10 cellular contexts compared by ENCODE assay signal in the genomic region with DNA sequence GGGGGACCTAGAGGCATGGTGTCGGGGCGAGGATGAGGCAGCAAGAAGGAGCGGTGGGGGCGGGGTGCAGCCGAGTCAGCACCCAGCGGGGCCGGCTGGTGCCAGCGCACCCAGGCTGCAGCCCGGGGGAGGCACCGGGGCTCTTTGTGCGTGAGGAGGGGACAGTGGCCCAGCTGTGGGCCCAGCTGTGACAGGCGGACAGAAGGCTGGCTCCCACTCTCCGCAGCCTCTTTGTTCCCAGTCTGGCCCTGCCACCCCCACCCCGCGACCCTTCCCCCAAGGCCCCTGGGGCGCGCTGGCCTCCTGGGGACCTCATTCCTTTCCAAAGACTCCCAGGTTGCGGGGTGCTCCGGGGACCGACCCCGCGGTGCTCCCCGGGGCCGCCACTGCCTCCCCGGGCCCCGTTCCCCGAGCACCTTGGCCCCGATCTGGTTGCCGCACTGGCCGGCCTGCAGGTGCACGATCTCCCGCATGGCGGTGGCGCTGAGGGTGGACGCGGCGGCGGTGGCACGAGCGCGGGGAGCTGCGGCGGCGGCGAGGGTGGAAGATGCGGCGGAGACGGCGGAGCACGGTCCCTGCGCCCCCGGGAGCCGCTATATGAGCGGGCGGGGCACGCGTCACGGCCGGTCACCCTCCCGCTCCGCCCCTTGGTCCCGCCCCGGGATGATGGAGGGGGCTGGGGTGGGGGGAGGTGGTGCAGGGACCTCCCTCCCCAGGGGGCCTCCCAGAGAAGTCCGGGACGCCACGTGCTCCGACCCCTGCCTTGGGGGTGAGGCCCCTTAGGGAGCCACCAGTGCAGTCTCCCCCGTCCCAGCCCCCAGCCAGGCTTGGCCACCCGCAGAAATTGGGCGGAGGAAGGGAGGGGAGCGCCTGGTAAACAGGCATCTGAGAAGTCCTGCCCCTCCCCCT. TPM values are rescaled to one million over a fixed set of nuclear protein-coding genes. Genes with fewer than 3 reads are reported as not detected.
DNase-seq lines count a peak whose midpoint lies in the region; ATAC-seq and TF ChIP-seq lines count a peak whose summit lies in the region.
"Had no signal": no experiment of that assay in that cellular context is flagged by ENCODE, and none has a peak within 500 bp of the region (broad histone marks: within the 10 kb centered on the region; RNA-seq: fewer than 3 reads in every experiment).

Gene TUBB4A, minus strand, starts transcription at position 570 of the 909 bp plus-strand sequence. Its CDS starts 97 bp downstream, at position 473.

- H3K36me3 Mint-ChIP-seq in mesothelial cell of epicardium (no peaks in the 10 kb centered on the region), type B pancreatic cell (no peaks in the 10 kb centered on the region)

- H3K9me3 Mint-ChIP-seq in mesothelial cell of epicardium (no peaks in the 10 kb centered on the region), type B pancreatic cell (no peaks in the 10 kb centered on the region)

- DNase-seq in GM13977 (ENCODE audit: low spot score) (peak; percentile 85), SK-N-DZ (ENCODE audit: low spot score) (peak; percentile 31), mesothelial cell of epicardium (ENCODE audit: low spot score in 2 of 2, unreplicated experiment in 2 of 2) (peak in 1 of 2 experiments; percentile 44), type B pancreatic cell (ENCODE audit: extremely low spot score, unreplicated experiment) (no peak), GOT3 (lab: John Stamatoyannopoulos, UW) (no peak), NCI-H187 (lab: John Stamatoyannopoulos, UW) (no peak)

- H3K27me3 Mint-ChIP-seq in mesothelial cell of epicardium (ENCODE audit: low read depth) (peaks cover 65% of the 10 kb centered on the region), type B pancreatic cell (peaks cover 43% of the 10 kb centered on the region)

- H3K4me3 Mint-ChIP-seq in mesothelial cell of epicardium (peak within 1 kb of the TSS; percentile 74), type B pancreatic cell (peak within 1 kb of the TSS; percentile 85)

- H3K27ac ChIP-seq in cingulate gyrus (ENCODE audit: low read depth, low read length), result peak within 1 kb of the TSS; percentile 98
- H3K27ac ChIP-seq: SJSA1 had no signal

- TF ChIP-seq CTCF in GM13977 (IDR thresholded peaks at IDR 0.05; ENCODE audit: extremely low read depth, insufficient read depth, missing control alignments) (no peak), mesothelial cell of epicardium (IDR thresholded peaks at IDR 0.05; ENCODE audit: unreplicated experiment) (no peak), type B pancreatic cell (conservative IDR thresholded peaks at IDR 0.05) (peak; percentile 47)

- peaks cover 3% of the 10 kb centered on the region for H3K4me1 Mint-ChIP-seq in mesothelial cell of epicardium
- H3K4me1 Mint-ChIP-seq in type B pancreatic cell (ENCODE audit: unreplicated experiment), result no peaks in the 10 kb centered on the region

- in situ Hi-C loops in GM13977 (cut with MboI; ENCODE audit: low pct_unique_long_range_greater_than_20kb, low sequenced_read_pairs, unreplicated experiment), result loop anchor here (25.0 kb wide), 1 partner anchor 360 kb away; no protein-coding TSS in a partner anchor

- no peak for ATAC-seq in HG03457 (IDR thresholded peaks at IDR 0.05; ENCODE audit: unreplicated experiment)

- no peak within 1 kb of the TSS for H3K27ac Mint-ChIP-seq in mesothelial cell of epicardium
- H3K27ac Mint-ChIP-seq in type B pancreatic cell, result no peak within 1 kb of the TSS

RNA-seq across cellular contexts. Expression of gene TUBB4A, which starts in this region (rescaled TPM):
- 8.0 and 9.6 TPM in 2 replicates for polyA plus RNA-seq in SK-N-DZ (2014; cell fraction: cytosol; rRNA removed)
- 2.2 and 3.8 TPM in 2 replicates for polyA plus RNA-seq in SK-N-DZ (2014; cell fraction: nucleus; rRNA removed)
- total RNA-seq in mesothelial cell of epicardium (10.5 to 13.5 TPM (median 13.0 TPM) in 3 replicates), type B pancreatic cell (ENCODE audit: low replicate concordance) (6.8 and 10.9 TPM in 2 replicates)
- total RNA-seq: myocyte, SJSA1 had no signal

Comparison
In these comparisons a context has a peak if more than half of its experiments do, and no peak if none do; other contexts are left out.
1. DNase-seq: peak in GM13977 (single experiment) and SK-N-DZ (single experiment); none in type B pancreatic cell (single experiment), GOT3 (single experiment) and NCI-H187 (0 of 2).